ENCODE assay signal across 19 cellular contexts in the genomic region with DNA sequence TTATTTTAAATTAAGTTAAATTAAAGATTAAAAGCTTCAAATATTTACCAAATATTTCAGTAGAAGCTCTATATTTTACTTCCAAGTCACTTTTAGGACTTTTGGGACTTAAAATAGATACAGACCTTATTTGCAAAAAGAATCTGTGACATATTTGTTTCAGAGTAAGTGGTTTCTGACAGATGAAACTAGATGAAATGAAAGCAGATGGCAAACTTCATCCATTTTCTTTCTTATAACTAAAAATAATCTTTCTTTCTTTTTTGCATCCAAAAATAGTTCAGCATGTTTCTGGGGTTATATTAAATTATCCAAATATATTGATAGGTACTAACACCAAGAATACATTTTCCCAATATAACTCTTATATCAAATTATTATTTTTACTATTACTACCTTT. TPM values are rescaled to one million over a fixed set of nuclear protein-coding genes. Genes with fewer than 3 reads are reported as not detected.
DNase-seq lines count a peak whose midpoint lies in the region; ATAC-seq and FAIRE-seq lines count a peak whose summit lies in the region.
"Had no signal": no experiment of that assay in that cellular context is flagged by ENCODE, and none has a peak within 500 bp of the region (broad histone marks: within the 10 kb centered on the region; RNA-seq: fewer than 3 reads in every experiment).

No MANE protein-coding gene starts in this region.

- no peak overlapping the region for H4K8ac ChIP-seq in neuronal stem cell (ENCODE audit: low read depth, low read length)

- H3K79me1 ChIP-seq in neuronal stem cell (ENCODE audit: low read depth, low read length) = no peaks in the 10 kb centered on the region

- H3K4me2 ChIP-seq in neuronal stem cell (ENCODE audit: insufficient read depth, low read length, poor library complexity, severe bottlenecking) = no peak overlapping the region
- H3K4me2 ChIP-seq: BLaER1 had no signal

- no peaks in the 10 kb centered on the region for H3K36me3 Mint-ChIP-seq in activated T-cell treated with anti-CD3 and anti-CD28 coated beads, Interleukin-2, amount 50 U/mL, for 72 hours (ENCODE audit: insufficient read depth in 2 of 2)
- H3K36me3 Mint-ChIP-seq: immature natural killer cell, T-cell, WTC11 had no signal

- H3K4me1 Mint-ChIP-seq in activated T-cell treated with anti-CD3 and anti-CD28 coated beads, Interleukin-2, amount 50 U/mL, for 72 hours (ENCODE audit: low read depth) = peaks cover 14% of the 10 kb centered on the region
- H3K4me1 Mint-ChIP-seq: immature natural killer cell, nephron progenitor cell, WTC11 had no signal

- no peak overlapping the region for H2BK15ac ChIP-seq in neuronal stem cell (ENCODE audit: low read length)

- H3K27ac ChIP-seq in neuronal stem cell (replicated peaks; ENCODE audit: low read length) = no peak overlapping the region
- H3K27ac ChIP-seq: BLaER1, gastroesophageal sphincter had no signal

- no peak overlapping the region for H2BK120ac ChIP-seq in neuronal stem cell (ENCODE audit: low read depth, low read length)

- FAIRE-seq in frontal cortex (lab: Jason Lieb, UNC) = no peak
- FAIRE-seq: endothelial cell of umbilical vein had no signal

- no peak overlapping the region for H2BK12ac ChIP-seq in neuronal stem cell (ENCODE audit: low read length)

- H3K36me3 ChIP-seq in neuronal stem cell (replicated peaks in 1 of 2; ENCODE audit: control insufficient read depth in 2 of 2, insufficient read depth in 2 of 2, low read length in 2 of 2) = no peaks in the 10 kb centered on the region
- H3K36me3 ChIP-seq: BLaER1, gastroesophageal sphincter had no signal

- H4K91ac ChIP-seq in neuronal stem cell (ENCODE audit: low read depth, low read length, poor library complexity) = no peak overlapping the region

- no peak overlapping the region for H3K4me3 ChIP-seq in neuronal stem cell (ENCODE audit: low read length in 2 of 2)
- H3K4me3 ChIP-seq: BLaER1, gastroesophageal sphincter had no signal

- no peak overlapping the region for H3K9ac ChIP-seq in neuronal stem cell (ENCODE audit: low read depth, low read length, poor library complexity)
- H3K9ac ChIP-seq: BLaER1 had no signal

- H3K4ac ChIP-seq in neuronal stem cell (ENCODE audit: low read length) = no peak overlapping the region

- H3K27me3 Mint-ChIP-seq in activated T-cell treated with anti-CD3 and anti-CD28 coated beads, Interleukin-2, amount 50 U/mL, for 72 hours (ENCODE audit: low read depth) = no peaks in the 10 kb centered on the region
- H3K27me3 Mint-ChIP-seq: T-cell had no signal

- no peaks in the 10 kb centered on the region for H3K9me3 ChIP-seq in neuronal stem cell (replicated peaks in 1 of 2; ENCODE audit: control insufficient read depth in 2 of 2, insufficient read depth in 1 of 2, low read depth in 1 of 2, low read length in 2 of 2)
- H3K9me3 ChIP-seq: BLaER1, gastroesophageal sphincter had no signal

- no peak for DNase-seq in SHP77 treated with DMSO at 0.1 percent for 48 hours (lab: John Stamatoyannopoulos, UW)
- no peak for DNase-seq in neuronal stem cell (ENCODE audit: low spot score)
- no peak for DNase-seq in activated T-cell treated with anti-CD3 and anti-CD28 coated beads, Interleukin-2, amount 50 U/mL, for 72 hours
- no peak for DNase-seq in frontal cortex (ENCODE audit: low spot score in 2 of 2)
- DNase-seq: activated effector memory CD4-positive, alpha-beta T cell treated with anti-CD3 and anti-CD28 coated beads, Interleukin-2, amount 50 U/mL, for 16 hours; DMS79; immature natural killer cell; nephron progenitor cell; retina; RPMI8226; T-cell had no signal

- H3K27me3 ChIP-seq in neuronal stem cell (ENCODE audit: control insufficient read depth in 3 of 3, insufficient read depth in 3 of 3, low read depth in 1 of 3, low read length in 3 of 3) = no peaks in the 10 kb centered on the region
- H3K27me3 ChIP-seq: BLaER1, gastroesophageal sphincter had no signal

- ATAC-seq in GM18868 (IDR thresholded peaks at IDR 0.05; ENCODE audit: unreplicated experiment) (peak; percentile 32), GM21576 (IDR thresholded peaks at IDR 0.05; ENCODE audit: unreplicated experiment) (peak; percentile 52), HG03342 (IDR thresholded peaks at IDR 0.05; ENCODE audit: unreplicated experiment) (peak; percentile 51)
- no peak for ATAC-seq in activated T-cell treated with anti-CD3 and anti-CD28 coated beads, Interleukin-2, amount 50 U/mL, for 72 hours (replicated peaks in 1 of 2)
- ATAC-seq: gastroesophageal sphincter, T-cell, WTC11 had no signal

- no peaks in the 10 kb centered on the region for H3K9me3 Mint-ChIP-seq in activated T-cell treated with anti-CD3 and anti-CD28 coated beads, Interleukin-2, amount 50 U/mL, for 72 hours
- H3K9me3 Mint-ChIP-seq: nephron progenitor cell, T-cell, WTC11 had no signal

- no peak overlapping the region for H3K18ac ChIP-seq in neuronal stem cell (ENCODE audit: low read length)

- H3K14ac ChIP-seq in neuronal stem cell (ENCODE audit: low read length) = no peak overlapping the region

- no peak overlapping the region for H2BK5ac ChIP-seq in neuronal stem cell (ENCODE audit: low read length)

- H3K4me3 Mint-ChIP-seq in activated T-cell treated with anti-CD3 and anti-CD28 coated beads, Interleukin-2, amount 50 U/mL, for 72 hours = no peak overlapping the region
- H3K4me3 Mint-ChIP-seq: immature natural killer cell, nephron progenitor cell, T-cell, WTC11 had no signal

- H2AK5ac ChIP-seq in neuronal stem cell (ENCODE audit: low read depth, low read length) = no peak overlapping the region

- H3K23ac ChIP-seq in neuronal stem cell (ENCODE audit: low read depth, low read length, poor library complexity) = no peak overlapping the region

- no peak overlapping the region for H2AFZ ChIP-seq in neuronal stem cell (ENCODE audit: low read length)

- no peak overlapping the region for H3K27ac Mint-ChIP-seq in activated T-cell treated with anti-CD3 and anti-CD28 coated beads, Interleukin-2, amount 50 U/mL, for 72 hours
- H3K27ac Mint-ChIP-seq: immature natural killer cell, nephron progenitor cell, T-cell, WTC11 had no signal

- H3K4me1 ChIP-seq in neuronal stem cell (ENCODE audit: control insufficient read depth in 2 of 2, insufficient read depth in 1 of 2, low read depth in 1 of 2, low read length in 2 of 2) = no peaks in the 10 kb centered on the region
- H3K4me1 ChIP-seq: gastroesophageal sphincter had no signal

RNA-seq across cellular contexts. Expression of gene UTP3, which starts 6.6 kb away (rescaled TPM):
- 29.3 TPM for polyA plus RNA-seq in neuronal stem cell (2013, experiment 1 of 2)
- 29.9 TPM for polyA plus RNA-seq in neuronal stem cell (2013, experiment 2 of 2)
- 10 to 100 TPM; 24.3 to 26.0 TPM for total RNA-seq in activated T-cell treated with anti-CD3 and anti-CD28 coated beads, Interleukin-2, amount 50 U/mL, for 72 hours
- 16.3 TPM for total RNA-seq in frontal cortex

RNA-seq across cellular contexts. Expression of gene JCHAIN, which starts 15.4 kb away (rescaled TPM):
- 0.03 TPM for polyA plus RNA-seq in neuronal stem cell (2013, experiment 1 of 2)
- not detected for polyA plus RNA-seq in neuronal stem cell (2013, experiment 2 of 2)
- under 1 TPM in 1 of 2 donors, not detected in 1; 0.49 TPM for total RNA-seq in activated T-cell treated with anti-CD3 and anti-CD28 coated beads, Interleukin-2, amount 50 U/mL, for 72 hours
- under 0.01 TPM for total RNA-seq in frontal cortex
- total RNA-seq: astrocyte, endothelial cell of umbilical vein had no signal
- polyA plus RNA-seq: endothelial cell of umbilical vein had no signal

RNA-seq across cellular contexts. Expression of gene RUFY3, which starts 40.0 kb away (rescaled TPM):
- 42.1 TPM for polyA plus RNA-seq in neuronal stem cell (2013, experiment 1 of 2)
- polyA plus RNA-seq in neuronal stem cell (2013, experiment 2 of 2) = 41.9 TPM
- total RNA-seq in activated T-cell treated with anti-CD3 and anti-CD28 coated beads, Interleukin-2, amount 50 U/mL, for 72 hours = 10 to 100 TPM; 27.6 to 30.2 TPM
- total RNA-seq in frontal cortex = 669 TPM

RNA-seq across cellular contexts. Expression of gene ENAM, which starts 53.2 kb away (rescaled TPM):
- polyA plus RNA-seq in neuronal stem cell (2013, experiment 1 of 2) = not detected
- polyA plus RNA-seq in neuronal stem cell (2013, experiment 2 of 2) = not detected
- total RNA-seq in activated T-cell treated with anti-CD3 and anti-CD28 coated beads, Interleukin-2, amount 50 U/mL, for 72 hours = not detected
- total RNA-seq in frontal cortex = under 0.01 TPM
- total RNA-seq: endothelial cell of umbilical vein, T-cell, WTC11 had no signal
- polyA plus RNA-seq: immature natural killer cell had no signal

Comparison
In these comparisons a context has a peak if more than half of its experiments do, and no peak if none do; other contexts are left out.
1. ATAC-seq: peak in GM18868 (single experiment), GM21576 (single experiment) and HG03342 (single experiment); none in activated T-cell treated with anti-CD3 and anti-CD28 coated beads, Interleukin-2, amount 50 U/mL, for 72 hours (0 of 2).
2. RNA of gene RUFY3, which starts 40.0 kb away (total RNA-seq): 669 TPM in frontal cortex (single experiment); 27.6 to 30.2 TPM in activated T-cell treated with anti-CD3 and anti-CD28 coated beads, Interleukin-2, amount 50 U/mL, for 72 hours; every median in the first group is over 10 times any median in the second.